In the genomic region with DNA sequence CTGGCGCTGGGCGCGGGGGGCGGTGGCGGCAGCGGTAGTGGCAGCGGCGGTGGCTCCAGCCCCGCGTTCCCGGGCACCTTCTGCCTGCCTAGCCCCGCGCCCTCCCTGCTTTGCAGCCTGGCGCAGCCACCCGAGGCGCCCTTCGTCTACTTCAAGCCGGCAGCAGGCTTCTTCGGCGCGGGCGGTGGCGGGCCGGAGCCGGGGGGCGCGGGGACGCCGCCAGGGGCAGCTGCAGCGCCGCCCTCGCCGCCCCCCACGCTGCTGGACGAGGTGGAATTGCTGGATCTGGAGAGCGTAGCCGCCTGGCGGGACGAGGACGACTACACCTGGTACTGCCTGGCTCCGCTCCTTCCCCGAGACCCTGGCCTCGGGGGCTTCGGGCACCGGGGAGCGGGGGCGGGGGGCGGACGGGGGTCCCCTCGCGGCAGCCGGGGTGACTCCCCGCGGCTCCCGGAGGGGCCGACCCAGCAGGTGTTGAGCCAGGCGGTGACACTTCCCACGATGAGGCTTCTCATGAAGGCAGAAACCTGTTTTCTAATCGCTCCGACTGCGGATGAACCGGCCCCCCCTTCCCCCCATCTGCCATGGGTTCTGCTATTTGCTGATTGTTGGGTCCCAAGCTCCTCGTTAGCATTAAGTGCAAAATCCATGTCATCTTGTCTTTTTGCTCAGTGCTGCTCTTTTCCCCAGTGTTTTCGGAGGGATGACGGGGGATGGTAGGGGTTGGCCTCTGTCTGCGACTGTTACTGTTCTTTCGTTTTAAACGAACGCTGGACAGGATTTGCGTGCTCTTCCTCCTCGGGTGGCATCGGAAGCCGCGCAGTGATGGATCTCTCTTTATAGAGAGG, we compare ENCODE assay signal across 8 cellular contexts.
A peak's percentile ranks its signal among the peaks of the same experiment; 100 is the strongest.
DNase-seq lines count a peak whose midpoint lies in the region; ATAC-seq and TF ChIP-seq lines count a peak whose summit lies in the region.

No MANE protein-coding gene starts in this region.

- H3K9ac ChIP-seq in mucosa of stomach (ENCODE audit: low read length) = peak overlapping the region; percentile 58

- TF ChIP-seq POLR2A in erythroblast (IDR thresholded peaks at IDR 0.05; ENCODE audit: low read length) = no peak

- peaks cover 2% of the 10 kb centered on the region for H3K27me3 ChIP-seq in mucosa of stomach (ENCODE audit: control insufficient read depth, insufficient read depth, low read length)

- H3K4me3 ChIP-seq in mucosa of stomach (ENCODE audit: low read length) = peak overlapping the region; percentile 89

- ATAC-seq in HG02943 (IDR thresholded peaks at IDR 0.05; ENCODE audit: low read depth, unreplicated experiment) = peak; percentile 36

- H3K36me3 ChIP-seq in mucosa of stomach (ENCODE audit: control insufficient read depth, insufficient read depth, low read length) = no peaks in the 10 kb centered on the region

- DNase-seq in NCI-H510A (lab: John Stamatoyannopoulos, UW) = peak; percentile 25
- DNase-seq in NCI-H510A treated with DMSO at 0.1 percent for 48 hours (lab: John Stamatoyannopoulos, UW) = no peak
- DNase-seq in NCI-H524 treated with DMSO at 0.1 percent for 48 hours (lab: John Stamatoyannopoulos, UW) = peak; percentile 41
- peak; percentile 65 for DNase-seq in activated CD8-positive, alpha-beta memory T cell treated with anti-CD3 and anti-CD28 coated beads, Interleukin-2, amount 50 U/mL, for 48 hours
- DNase-seq in erythroblast (lab: John Stamatoyannopoulos, UW) = peak; percentile 75
- DNase-seq in stimulated activated naive CD4-positive, alpha-beta T cell treated with Interleukin-2 at 50 U/mL for 16 hours (lab: John Stamatoyannopoulos, UW) = peak; percentile 40

- no peaks in the 10 kb centered on the region for H3K9me3 ChIP-seq in mucosa of stomach (ENCODE audit: control insufficient read depth, low read length)

- peaks cover 7% of the 10 kb centered on the region for H3K4me1 ChIP-seq in mucosa of stomach (ENCODE audit: control insufficient read depth, insufficient read depth, low read length)
